Comparison of ENCODE assay signal across 18 cellular contexts in genomic region chr13:36801035-36801434, GRCh38.
"Had no signal": no experiment of that assay in that cellular context is flagged by ENCODE, and none has a peak within 500 bp of the region (broad histone marks: within the 10 kb centered on the region; RNA-seq: fewer than 3 reads in every experiment).

No MANE protein-coding gene starts in this region.

- H3K36me3 ChIP-seq: esophagus squamous epithelium, heart left ventricle, left ventricle myocardium inferior, spleen, transverse colon had no signal

- H3K4me3 ChIP-seq: esophagus squamous epithelium, heart left ventricle, left ventricle myocardium inferior, psoas muscle, spleen, transverse colon had no signal

- H3K9me3 ChIP-seq: esophagus squamous epithelium, heart left ventricle, left ventricle myocardium inferior, psoas muscle, spleen, transverse colon had no signal

- H3K4me1 ChIP-seq: esophagus squamous epithelium, foreskin keratinocyte, heart left ventricle, left ventricle myocardium inferior, psoas muscle, transverse colon had no signal

- H3K27me3 ChIP-seq: foreskin keratinocyte, heart left ventricle, spleen, transverse colon had no signal

- H3K27ac ChIP-seq: esophagus squamous epithelium, foreskin keratinocyte, heart left ventricle, left ventricle myocardium inferior, psoas muscle, spleen, transverse colon, VCaP had no signal

- DNase-seq: activated CD4-positive, alpha-beta memory T cell treated with anti-CD3 and anti-CD28 coated beads for 36 hours; activated gamma-delta T cell; activated naive CD8-positive, alpha-beta T cell treated with anti-CD3 and anti-CD28 coated beads, Interleukin-2, amount 10 ng/mL, durations not matched to agents 7 days and 5 days; activated T-cell treated with anti-CD3 and anti-CD28 coated beads, Interleukin-2, amount 50 U/mL, for 4 hours; anterior cingulate cortex; esophagus squamous epithelium; foreskin keratinocyte; heart left ventricle; left ventricle myocardium inferior; mesendoderm; nephron progenitor cell; psoas muscle; spleen; stimulated activated CD4-positive, alpha-beta T cell treated with anti-CD3 and anti-CD28 coated beads, Interleukin-1b, Interleukin-23, amount 100 ng/mL, for 48 hours; transverse colon had no signal

- ATAC-seq: activated T-cell treated with anti-CD3 and anti-CD28 coated beads, Interleukin-2, amount 50 U/mL, for 4 hours; foreskin keratinocyte; heart left ventricle; psoas muscle; sciatic nerve; stimulated activated memory B cell treated with anti-CD40 and anti-IgM and Interleukin-4, amounts not matched to agents 10 μg/mL and 1 μg/mL and 100 μg/mL, for 72 hours had no signal
